Comparison of ENCODE assay signal across 12 cellular contexts in the genomic region with DNA sequence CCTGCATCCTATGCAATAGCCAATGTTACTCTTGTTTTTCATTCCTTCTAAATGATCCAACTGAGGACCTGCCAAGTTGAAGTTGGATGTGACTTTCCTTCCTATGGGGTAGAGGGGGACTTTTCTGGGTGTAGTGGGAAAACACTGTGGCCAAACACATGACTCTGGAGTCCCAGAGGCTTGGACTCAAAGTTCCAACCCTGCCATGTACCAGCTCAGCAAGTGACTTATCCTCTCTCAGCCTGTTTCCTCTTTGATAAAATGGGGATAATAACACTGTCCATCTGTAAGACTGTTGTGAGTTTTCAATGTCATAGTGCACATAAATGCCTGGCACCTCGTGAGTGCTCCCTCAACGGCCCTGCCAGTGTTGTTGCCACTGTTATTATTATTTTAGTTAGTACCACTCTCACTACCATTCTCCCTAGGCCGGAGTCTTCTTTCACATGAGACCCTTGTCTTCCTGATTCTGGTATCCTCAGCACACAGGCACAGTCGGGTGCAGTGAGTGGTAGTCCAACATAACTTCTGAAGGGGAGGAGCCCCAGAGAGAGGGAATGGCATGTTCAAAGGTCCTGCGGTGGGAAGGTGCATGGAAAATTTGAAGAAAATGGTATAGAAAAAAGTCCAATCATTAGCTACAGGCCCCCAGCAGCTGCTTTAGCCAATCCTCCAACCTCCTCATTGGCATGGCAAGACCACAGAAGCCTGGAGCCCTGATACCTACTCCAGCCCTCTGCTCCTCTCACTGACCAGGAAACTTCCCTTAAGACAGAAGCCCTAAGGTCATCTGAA.
DNase-seq lines count a peak whose midpoint lies in the region; ATAC-seq and TF ChIP-seq lines count a peak whose summit lies in the region.
"Had no signal": no experiment of that assay in that cellular context is flagged by ENCODE, and none has a peak within 500 bp of the region (broad histone marks: within the 10 kb centered on the region; RNA-seq: fewer than 3 reads in every experiment).

No MANE protein-coding gene starts in this region.

- no TSS peak for BruUV-seq in PC-9 (replicated peaks; lab: Mats Ljungman, UMichigan)

- DNase-seq in PC-9 (no peak), psoas muscle (no peak), superior temporal gyrus (ENCODE audit: extremely low spot score) (no peak), middle frontal gyrus (ENCODE audit: extremely low spot score, low spot score) (no peak)
- no peak for DNase-seq in effector memory CD8-positive, alpha-beta T cell
- DNase-seq: activated CD4-positive, alpha-beta T cell treated with anti-CD3 and anti-CD28 coated beads for 1 hour; NCI-H2081; stimulated activated CD4-positive, alpha-beta T cell treated with anti-CD3 and anti-CD28 coated beads, Interleukin-4, amount 100 ng/mL, for 1 hour had no signal

- peak overlapping the region; percentile 82 to 88 for H3K27ac Mint-ChIP-seq in effector memory CD8-positive, alpha-beta T cell

- peak overlapping the region; percentile 86 to 95 (median 91) for H3K4me2 ChIP-seq in BLaER1 treated with 17β-estradiol and CSF1 and Interleukin-3, amounts not matched to agents 10 nM and 100 nM
- H3K4me2 ChIP-seq in PC-9 = peak overlapping the region; percentile 38

- H3K4me1 Mint-ChIP-seq in effector memory CD8-positive, alpha-beta T cell (ENCODE audit: low read depth in 2 of 2) = peaks cover 19 to 43% of the 10 kb centered on the region in 2 donors

- H3K4me1 ChIP-seq in BLaER1 treated with 17β-estradiol and CSF1 and Interleukin-3, amounts not matched to agents 10 nM and 100 nM = peaks cover 51 to 73% (median 59%) of the 10 kb centered on the region in 10 experiments
- peaks cover 47% of the 10 kb centered on the region for H3K4me1 ChIP-seq in PC-9 (replicated peaks; ENCODE audit: insufficient read depth)
- peaks cover 15% of the 10 kb centered on the region for H3K4me1 ChIP-seq in psoas muscle

- no peaks in the 10 kb centered on the region for H3K9me3 Mint-ChIP-seq in effector memory CD8-positive, alpha-beta T cell
- H3K9me3 Mint-ChIP-seq: memory B cell had no signal

- WGBS in psoas muscle, 3 donors = 95 to 97% (median 96%) methylated on average over 5 of the region's 5 CpGs

- H3K27ac ChIP-seq in BLaER1 treated with 17β-estradiol and CSF1 and Interleukin-3, amounts not matched to agents 10 nM and 100 nM = peak overlapping the region; percentile 19 to 99 (median 89); a peak in 21 of 22 replicates
- peak overlapping the region; percentile 93 for H3K27ac ChIP-seq in PC-9
- H3K27ac ChIP-seq in psoas muscle = peak overlapping the region; percentile 60

- no peaks in the 10 kb centered on the region for H4K20me1 ChIP-seq in BLaER1 treated with 17β-estradiol and CSF1 and Interleukin-3, amounts not matched to agents 10 nM and 100 nM
- H4K20me1 ChIP-seq in PC-9 (ENCODE audit: insufficient read depth) = no peaks in the 10 kb centered on the region

- H2AFZ ChIP-seq in PC-9 = no peak overlapping the region

- peak overlapping the region in 1 of 2 donors; percentile 16 for H3K4me3 Mint-ChIP-seq in effector memory CD8-positive, alpha-beta T cell
- H3K4me3 Mint-ChIP-seq: memory B cell had no signal

- H3K4me3 ChIP-seq in BLaER1 treated with 17β-estradiol and CSF1 and Interleukin-3, amounts not matched to agents 10 nM and 100 nM = no peak overlapping the region
- no peak overlapping the region for H3K4me3 ChIP-seq in PC-9
- no peak overlapping the region for H3K4me3 ChIP-seq in psoas muscle

- H3K36me3 Mint-ChIP-seq in effector memory CD8-positive, alpha-beta T cell (ENCODE audit: insufficient read depth) = no peaks in the 10 kb centered on the region
- H3K36me3 Mint-ChIP-seq: memory B cell had no signal

- H3F3A ChIP-seq in PC-9 (ENCODE audit: insufficient read depth, low read depth) = peaks cover 35% of the 10 kb centered on the region

- no peaks in the 10 kb centered on the region for H3K27me3 Mint-ChIP-seq in effector memory CD8-positive, alpha-beta T cell
- H3K27me3 Mint-ChIP-seq: memory B cell had no signal

- no peaks in the 10 kb centered on the region for H3K9me2 ChIP-seq in PC-9 (ENCODE audit: insufficient read depth)

- ATAC-seq in effector memory CD8-positive, alpha-beta T cell (replicated peaks) = no peak
- no peak for ATAC-seq in psoas muscle
- no peak for ATAC-seq in GM18511 (IDR thresholded peaks at IDR 0.05; ENCODE audit: unreplicated experiment)
- ATAC-seq in HG02610 (IDR thresholded peaks at IDR 0.05; ENCODE audit: unreplicated experiment) = no peak

- POLR2A ChIA-PET in PC-9 (lab: Charles Lee; ENCODE audit: unreplicated experiment) = interaction anchor here (0.6 to 0.7 kb wide), 2 partner anchors 67 to 120 kb away, joined by 4 to 7 read pairs; no protein-coding TSS in a partner anchor

- peak overlapping the region in 10 of 11 experiments; percentile 45 to 81 (median 71); a peak in 17 of 22 replicates for H3K9ac ChIP-seq in BLaER1 treated with 17β-estradiol and CSF1 and Interleukin-3, amounts not matched to agents 10 nM and 100 nM

- no peak for TF ChIP-seq CTCF in PC-9 (conservative IDR thresholded peaks at IDR 0.05)
- no peak for TF ChIP-seq CTCF in psoas muscle (IDR thresholded peaks at IDR 0.05)

- H3K27me3 ChIP-seq in BLaER1 treated with 17β-estradiol and CSF1 and Interleukin-3, amounts not matched to agents 10 nM and 100 nM = no peaks in the 10 kb centered on the region
- H3K27me3 ChIP-seq in PC-9 (ENCODE audit: insufficient read depth, low read depth) (no peaks in the 10 kb centered on the region), psoas muscle (ENCODE audit: insufficient read depth in 3 of 3, low read length in 2 of 3) (no peaks in the 10 kb centered on the region)

- H3K79me2 ChIP-seq in PC-9 (ENCODE audit: low read depth) = no peaks in the 10 kb centered on the region

- intact Hi-C loops in PC-9 (cut with micrococcal nuclease; ENCODE audit: unreplicated experiment) (loop anchor here (1.0 to 2.0 kb wide), 3 partner anchors 9 to 147 kb away; no protein-coding TSS in a partner anchor), psoas muscle (cut with DNase I) (no loop called here)

- no peaks in the 10 kb centered on the region for H3K36me3 ChIP-seq in BLaER1 treated with 17β-estradiol and CSF1 and Interleukin-3, amounts not matched to agents 10 nM and 100 nM
- H3K36me3 ChIP-seq in PC-9 (ENCODE audit: low read depth) = no peaks in the 10 kb centered on the region
- no peaks in the 10 kb centered on the region for H3K36me3 ChIP-seq in psoas muscle (ENCODE audit: insufficient read depth in 1 of 2, low read depth in 1 of 2)

- CTCF ChIA-PET in PC-9 (lab: Charles Lee) = interaction anchor here (0.7 kb wide), 1 partner anchor 97 kb away, joined by 3 read pairs; the partner anchor contains the start of gene ZFP36L1

- H3K9me3 ChIP-seq in BLaER1 treated with 17β-estradiol and CSF1 and Interleukin-3, amounts not matched to agents 10 nM and 100 nM (replicated peaks in 1 of 11) = peaks cover 0 to 34% (median 7%) of the 10 kb centered on the region in 11 experiments; a peak in 10 of 22 replicates
- peaks cover 7% of the 10 kb centered on the region; the same call in 1 of the 2 replicates for H3K9me3 ChIP-seq in PC-9 (ENCODE audit: insufficient read depth, low read depth)
- no peaks in the 10 kb centered on the region for H3K9me3 ChIP-seq in psoas muscle
